9 cellular contexts compared by ENCODE assay signal in genomic region chr18:46169464-46169941, GRCh38.
A peak's percentile ranks its signal among the peaks of the same experiment; 100 is the strongest.
DNase-seq lines count a peak whose midpoint lies in the region; ATAC-seq and TF ChIP-seq lines count a peak whose summit lies in the region.
"Had no signal": no experiment of that assay in that cellular context is flagged by ENCODE, and none has a peak within 500 bp of the region (broad histone marks: within the 10 kb centered on the region; RNA-seq: fewer than 3 reads in every experiment).

No MANE protein-coding gene starts in this region.

- peak overlapping the region; percentile 82; the same call in 1 of the 3 replicates for H2BK15ac ChIP-seq in IMR-90 (ENCODE audit: low read depth, low read length)

- intact Hi-C loops in IMR-90 (cut with micrococcal nuclease), result no loop called here

- peak overlapping the region; percentile 91 for H2AFZ ChIP-seq in IMR-90 (replicated peaks; ENCODE audit: low read length, poor library complexity)

- H3K56ac ChIP-seq in IMR-90 (ENCODE audit: extremely low read depth, insufficient read depth, low read length), result 0 out of 2 replicates have a peak overlapping the region, but pooled peaks have one; percentile 12

- peak overlapping the region; percentile 80 for H2BK20ac ChIP-seq in IMR-90 (ENCODE audit: low read depth, low read length)

- peak overlapping the region; percentile 67; the same call in 1 of the 2 replicates for H3K23ac ChIP-seq in IMR-90 (ENCODE audit: low read depth, low read length)

- H2BK5ac ChIP-seq in IMR-90 (ENCODE audit: low read depth, low read length, poor library complexity, severe bottlenecking), result peak overlapping the region; percentile 82

- no peaks in the 10 kb centered on the region for H3K9me3 ChIP-seq in BLaER1
- no peaks in the 10 kb centered on the region for H3K9me3 ChIP-seq in IMR-90 (ENCODE audit: control insufficient read depth, insufficient read depth, low read length)

- dilution Hi-C loops in IMR-90 (cut with HindIII; ENCODE audit: low sequenced_read_pairs, unreplicated experiment), result no loop called here

- H3K27me3 ChIP-seq in BLaER1 (no peaks in the 10 kb centered on the region), IMR-90 (ENCODE audit: control insufficient read depth, insufficient read depth, low read length) (no peaks in the 10 kb centered on the region)

- no peak overlapping the region for H3K4me3 ChIP-seq in BLaER1
- no peak overlapping the region for H3K4me3 ChIP-seq in IMR-90 (ENCODE audit: insufficient read depth, low read depth, low read length)

- TF ChIP-seq POLR2A in IMR-90 (IDR thresholded peaks at IDR 0.05; ENCODE audit: low read depth, low read length), result no peak

- H3K36me3 ChIP-seq in BLaER1 (no peaks in the 10 kb centered on the region), IMR-90 (ENCODE audit: control insufficient read depth, insufficient read depth, low read length) (no peaks in the 10 kb centered on the region)

- CTCF ChIA-PET in IMR-90 (lab: Yijun Ruan, JAX), result interaction anchor here (0.5 to 1.6 kb wide), 2 partner anchors 36 to 489 kb away, joined by 3 to 4 read pairs; no protein-coding TSS in a partner anchor

- H3K4ac ChIP-seq in IMR-90 (ENCODE audit: low read depth, low read length), result peak overlapping the region; percentile 69

- H3K9ac ChIP-seq in BLaER1 (no peak overlapping the region), IMR-90 (ENCODE audit: low read depth, low read length) (no peak overlapping the region)

- H2AK5ac ChIP-seq in IMR-90 (ENCODE audit: low read depth, low read length), result no peak overlapping the region

- H4K91ac ChIP-seq in IMR-90 (ENCODE audit: insufficient read depth, low read depth, low read length), result peak overlapping the region; percentile 70

- peak overlapping the region; percentile 7; the same call in 1 of the 2 replicates for H4K5ac ChIP-seq in IMR-90 (ENCODE audit: low read depth, low read length)

- POLR2A ChIA-PET in IMR-90 (lab: Charles Lee; ENCODE audit: unreplicated experiment), result no interaction called here

- H2BK120ac ChIP-seq in IMR-90 (ENCODE audit: low read depth, low read length), result peak overlapping the region; percentile 87

- H3K4me2 ChIP-seq in BLaER1 (no peak overlapping the region), IMR-90 (ENCODE audit: low read depth, low read length) (no peak overlapping the region)

- H3K4me1 ChIP-seq in BLaER1 (peaks cover 20% of the 10 kb centered on the region), IMR-90 (ENCODE audit: control insufficient read depth, insufficient read depth, low read length) (peaks cover 4% of the 10 kb centered on the region; the same call in 1 of the 2 replicates)

- peaks cover 11% of the 10 kb centered on the region for H3K9me1 ChIP-seq in IMR-90 (ENCODE audit: insufficient read depth, low read length)

- peak; percentile 83 for DNase-seq in IMR-90
- peak; percentile 81 for DNase-seq in amniotic epithelial cell (ENCODE audit: low read depth)
- DNase-seq in kidney tubule cell (ENCODE audit: low spot score), result peak; percentile 83
- DNase-seq in GM13977 (ENCODE audit: low spot score), result no peak
- no peak for DNase-seq in GF-D8 (lab: John Stamatoyannopoulos, UW)
- no peak for DNase-seq in NCI-H1930 (lab: John Stamatoyannopoulos, UW)

- peak overlapping the region; percentile 1 for H2AK9ac ChIP-seq in IMR-90 (replicated peaks; ENCODE audit: low read depth, low read length, poor library complexity)

- no peak for TF ChIP-seq RAD21 in IMR-90 (IDR thresholded peaks at IDR 0.05; ENCODE audit: low read length)

- peaks cover 5% of the 10 kb centered on the region for H4K20me1 ChIP-seq in BLaER1
- peaks cover 9% of the 10 kb centered on the region; the same call in 1 of the 2 replicates for H4K20me1 ChIP-seq in IMR-90 (ENCODE audit: insufficient read depth, low read length)

- BruUV-seq in IMR-90 (replicated peaks; lab: Mats Ljungman, UMichigan), result no TSS peak

- TF ChIP-seq CTCF in IMR-90 (conservative IDR thresholded peaks at IDR 0.05; ENCODE audit: low read depth, low read length), result no peak
- no peak for TF ChIP-seq CTCF in GM13977 (IDR thresholded peaks at IDR 0.05; ENCODE audit: extremely low read depth, insufficient read depth, missing control alignments)

- peak overlapping the region in 1 of 2 experiments; percentile 64; a peak in 2 of 4 replicates for H4K8ac ChIP-seq in IMR-90 (ENCODE audit: low read depth in 2 of 2, low read length in 2 of 2)

- ATAC-seq in IMR-90 (ENCODE audit: low read depth) (peak; percentile 19), GM21423 (IDR thresholded peaks at IDR 0.05; ENCODE audit: unreplicated experiment) (no peak)
- ATAC-seq: activated naive CD4-positive, alpha-beta T cell treated with anti-CD3 and anti-CD28 coated beads, Interleukin-2, amount 50 U/mL, for 72 hours had no signal

- in situ Hi-C loops in IMR-90 (cut with MboI; ENCODE audit: low sequenced_read_pairs), result no loop called here
- in situ Hi-C loops in GM13977 (cut with MboI; ENCODE audit: low pct_unique_long_range_greater_than_20kb, low sequenced_read_pairs, unreplicated experiment), result no loop called here

- H3K27ac ChIP-seq in BLaER1 (peak overlapping the region; percentile 35; the same call in 1 of the 2 replicates), IMR-90 (ENCODE audit: insufficient read depth, low read length) (peak overlapping the region; percentile 4; the same call in 1 of the 2 replicates)

- H3K79me1 ChIP-seq in IMR-90 (ENCODE audit: low read depth in 1 of 2, low read length in 2 of 2), result peaks cover 0 to 2% of the 10 kb centered on the region in 2 experiments; a peak in 1 of 4 replicates

- 20% methylated on average over 1 of the region's 6 CpGs; no CpG with 5 or more reads in 1 of the 2 experiments for WGBS in IMR-90 (ENCODE audit: extremely low coverage in 2 of 2, insufficient read length in 1 of 2), 2 experiments

- 0 out of 2 replicates have a peak overlapping the region, but pooled peaks have one; percentile 37 for H3K14ac ChIP-seq in IMR-90 (replicated peaks; ENCODE audit: low read depth, low read length)

- no peak overlapping the region; the same call in 1 of the 2 replicates for H3K18ac ChIP-seq in IMR-90 (ENCODE audit: low read depth, low read length)

TF ChIP-seq in IMR-90, 13 proteins besides CTCF, POLR2A, EP300 and RAD21:
- TF ChIP-seq MAZ (IDR thresholded peaks at IDR 0.05; ENCODE audit: borderline replicate concordance, low read depth, low read length), result no peak
- peak; percentile 26; the same call in 1 of the 2 replicates for TF ChIP-seq NFE2L2 (IDR thresholded peaks at IDR 0.05; ENCODE audit: low read depth, low read length)
- no peak; the same call in 1 of the 2 replicates for TF ChIP-seq CEBPB (IDR thresholded peaks at IDR 0.05; ENCODE audit: low read depth, low read length)
- TF ChIP-seq FOS (IDR thresholded peaks at IDR 0.05; ENCODE audit: low read depth, low read length), result peak; percentile 41
- TF ChIP-seq, protein P1, sequence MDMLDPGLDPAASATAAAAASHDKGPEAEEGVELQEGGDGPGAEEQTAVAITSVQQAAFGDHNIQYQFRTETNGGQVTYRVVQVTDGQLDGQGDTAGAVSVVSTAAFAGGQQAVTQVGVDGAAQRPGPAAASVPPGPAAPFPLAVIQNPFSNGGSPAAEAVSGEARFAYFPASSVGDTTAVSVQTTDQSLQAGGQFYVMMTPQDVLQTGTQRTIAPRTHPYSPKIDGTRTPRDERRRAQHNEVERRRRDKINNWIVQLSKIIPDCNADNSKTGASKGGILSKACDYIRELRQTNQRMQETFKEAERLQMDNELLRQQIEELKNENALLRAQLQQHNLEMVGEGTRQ (IDR thresholded peaks at IDR 0.05; ENCODE audit: low read depth, low read length), result no peak

Comparison
In these comparisons a context has a peak if more than half of its experiments do, and no peak if none do; other contexts are left out.
1. DNase-seq: peak in IMR-90 (single experiment), amniotic epithelial cell (single experiment) and kidney tubule cell (single experiment); none in GM13977 (single experiment), GF-D8 (single experiment) and NCI-H1930 (0 of 2).